ENCODE assay signal across 22 cellular contexts in genomic region chr16:84153660-84154214, GRCh38. TPM values are rescaled to one million over a fixed set of nuclear protein-coding genes. Genes with fewer than 3 reads are reported as not detected.
"Had no signal": no experiment of that assay in that cellular context is flagged by ENCODE, and none has a peak within 500 bp of the region (broad histone marks: within the 10 kb centered on the region; RNA-seq: fewer than 3 reads in every experiment).

No MANE protein-coding gene starts in this region.

- H3K4me1 ChIP-seq: gastroesophageal sphincter, sigmoid colon, tibial artery had no signal

- ATAC-seq: activated T-helper 17 cell treated with anti-CD3 and anti-CD28 coated beads, Interleukin-2, amount 50 U/mL, for 72 hours; gastroesophageal sphincter; mucosa of descending colon; stimulated activated naive CD8-positive, alpha-beta T cell treated with anti-CD3 and anti-CD28 coated beads, Interleukin-15, amount 100 ng/mL, for 72 hours had no signal

- H3K4me3 ChIP-seq: gastroesophageal sphincter, mucosa of descending colon, sigmoid colon, tibial artery had no signal

- H3K27ac ChIP-seq: gastroesophageal sphincter, sigmoid colon, tibial artery had no signal

- H3K9me3 ChIP-seq: gastroesophageal sphincter, mucosa of descending colon, sigmoid colon, tibial artery had no signal

- H3K36me3 ChIP-seq: gastroesophageal sphincter, sigmoid colon, tibial artery had no signal

- DNase-seq: activated CD4-positive, alpha-beta T cell treated with anti-CD3 and anti-CD28 coated beads for 1 hour; activated CD4-positive, alpha-beta T cell treated with anti-CD3 and anti-CD28 coated beads, Interleukin-2, amount 50 U/mL, for 1 hour; activated CD8-positive, alpha-beta memory T cell treated with anti-CD3 and anti-CD28 coated beads, Interleukin-2, amount 50 U/mL, for 4 hours; activated T-cell treated with anti-CD3 and anti-CD28 coated beads, Interleukin-2, amount 50 U/mL, for 24 hours; central memory CD4-positive, alpha-beta T cell; dermis blood vessel endothelial cell; effector memory CD4-positive, alpha-beta T cell; head of caudate nucleus; hypothalamus; mesenchymal stem cell; mucosa of descending colon; nephron progenitor cell; sigmoid colon; stimulated activated CD4-positive, alpha-beta T cell treated with anti-CD3 and anti-CD28 coated beads, Interleukin-4, amount 100 ng/mL, for 4 hours; stimulated activated naive CD8-positive, alpha-beta T cell treated with anti-CD3 and anti-CD28 coated beads, Interleukin-15, amount 100 ng/mL, for 72 hours; T-helper 1 cell had no signal

- H3K27me3 ChIP-seq: sigmoid colon had no signal

- FAIRE-seq: astrocyte, TTC549 had no signal

RNA-seq across cellular contexts. Expression of gene DNAAF1, which starts 8.6 kb away (rescaled TPM):
- total RNA-seq: urinary bladder had no signal

RNA-seq across cellular contexts. Expression of gene ADAD2, which starts 37.2 kb away (rescaled TPM):
- total RNA-seq: activated T-helper 17 cell treated with anti-CD3 and anti-CD28 coated beads, Interleukin-2, amount 50 U/mL, for 72 hours; astrocyte; dermis blood vessel endothelial cell had no signal
